ENCODE assay signal across 28 cellular contexts in the genomic region with DNA sequence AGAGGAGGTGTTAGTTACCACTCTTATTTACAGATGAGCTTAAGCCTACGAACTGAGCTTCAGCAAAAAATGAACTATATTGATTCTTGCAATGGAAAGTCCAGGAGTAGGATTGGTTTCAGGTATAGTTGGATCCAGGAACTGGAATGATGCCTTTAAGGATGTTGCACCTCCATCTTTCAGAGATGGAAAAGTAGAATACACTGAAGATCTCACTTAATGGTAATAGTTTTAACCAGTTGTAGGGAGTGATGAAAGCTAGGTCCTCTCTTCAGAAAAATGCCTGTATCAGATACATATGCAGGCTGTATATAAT. TPM values are rescaled to one million over a fixed set of nuclear protein-coding genes. Genes with fewer than 3 reads are reported as not detected.
"Had no signal": no experiment of that assay in that cellular context is flagged by ENCODE, and none has a peak within 500 bp of the region (broad histone marks: within the 10 kb centered on the region; RNA-seq: fewer than 3 reads in every experiment).

No MANE protein-coding gene starts in this region.

- ATAC-seq: natural killer cell treated with Interleukin-12 subunit alpha and Interleukin-12 subunit beta and Interleukin-15 and Interleukin-18, amount 100 ng/mL, for 72 hours; stimulated activated effector memory CD8-positive, alpha-beta T cell treated with anti-CD3 and anti-CD28 coated beads, Interleukin-12 subunit alpha, Interleukin-12 subunit beta, amount 100 ng/mL, for 72 hours had no signal

- H3K27ac ChIP-seq: prostate gland, sigmoid colon, spleen, suprapubic skin, tibial nerve, uterus had no signal

- H3K9me3 ChIP-seq: pancreas, prostate gland, sigmoid colon, spleen, suprapubic skin, thoracic aorta, tibial nerve, uterus had no signal

- H3K27me3 ChIP-seq: pancreas, spleen, suprapubic skin, tibial nerve, uterus had no signal

- H3K36me3 ChIP-seq: pancreas, prostate gland, sigmoid colon, spleen, suprapubic skin, thoracic aorta, tibial nerve, uterus had no signal

- DNase-seq: head of caudate nucleus; hippocampal formation; mesendoderm; naive B cell; nucleus accumbens; retina; right cardiac atrium; sigmoid colon; spleen; stimulated activated CD4-positive, alpha-beta T cell treated with anti-CD3 and anti-CD28 coated beads, Interleukin-4, amount 100 ng/mL, for 24 hours; stimulated activated naive CD4-positive, alpha-beta T cell; uterus had no signal

- H3K4me1 ChIP-seq: prostate gland, sigmoid colon, spleen, suprapubic skin, tibial nerve, uterus had no signal

- FAIRE-seq: keratinocyte, pancreas, small intestine had no signal

- H3K4me3 ChIP-seq: lung, pancreas, prostate gland, sigmoid colon, spleen, suprapubic skin, thoracic aorta, tibial nerve, uterus had no signal

RNA-seq across cellular contexts. Expression of gene SLC28A1, which starts 2.5 kb away (rescaled TPM):
- total RNA-seq: lower leg skin; mononuclear cell; natural killer cell treated with Interleukin-12 subunit alpha and Interleukin-12 subunit beta and Interleukin-15 and Interleukin-18, amount 100 ng/mL, for 72 hours; neural crest cell; osteoblast; prostate gland; sigmoid colon; subcutaneous adipose tissue; suprapubic skin; ureter had no signal
- polyA plus RNA-seq: keratinocyte, lung, sigmoid colon had no signal
